9 cellular contexts compared by ENCODE assay signal in genomic region chr22:45502215-45503070, GRCh38. TPM values are rescaled to one million over a fixed set of nuclear protein-coding genes. Genes with fewer than 3 reads are reported as not detected.
A peak's percentile ranks its signal among the peaks of the same experiment; 100 is the strongest.
DNase-seq lines count a peak whose midpoint lies in the region; ATAC-seq and TF ChIP-seq lines count a peak whose summit lies in the region.
"Had no signal": no experiment of that assay in that cellular context is flagged by ENCODE, and none has a peak within 500 bp of the region (broad histone marks: within the 10 kb centered on the region; RNA-seq: fewer than 3 reads in every experiment).

Gene FBLN1, plus strand, starts transcription at chr22:45502883. Its CDS starts 103 bp downstream, at chr22:45502986.

- intact Hi-C loops in activated CD8-positive, alpha-beta T cell treated with anti-CD3 and anti-CD28 coated beads for 36 hours (cut with micrococcal nuclease): no loop called here
- intact Hi-C loops in left ventricle myocardium superior (cut with micrococcal nuclease): no loop called here

- no peaks in the 10 kb centered on the region for H3K9me3 Mint-ChIP-seq in activated CD8-positive, alpha-beta T cell treated with anti-CD3 and anti-CD28 coated beads for 36 hours

- no peaks in the 10 kb centered on the region for H3K9me3 ChIP-seq in Karpas-422 (ENCODE audit: low read length)

- H3K4me3 Mint-ChIP-seq in activated CD8-positive, alpha-beta T cell treated with anti-CD3 and anti-CD28 coated beads for 36 hours: no peak within 1 kb of the TSS

- DNase-seq in NCI-H146 (lab: John Stamatoyannopoulos, UW) (peak; percentile 63), NCI-H146 treated with DMSO at 0.1 percent for 48 hours (lab: John Stamatoyannopoulos, UW; ENCODE audit: unreplicated experiment) (no peak), left ventricle myocardium superior (peak; percentile 79), Karpas-422 (no peak), NCI-H128 (lab: John Stamatoyannopoulos, UW; ENCODE audit: unreplicated experiment) (no peak)
- DNase-seq in activated CD8-positive, alpha-beta T cell treated with anti-CD3 and anti-CD28 coated beads for 36 hours: no peak
- DNase-seq: DND-41 had no signal

- POLR2A ChIA-PET in activated CD8-positive, alpha-beta T cell treated with anti-CD3 and anti-CD28 coated beads for 36 hours (lab: Charles Lee): no interaction called here

- no peak for TF ChIP-seq CTCF in activated CD8-positive, alpha-beta T cell treated with anti-CD3 and anti-CD28 coated beads for 36 hours (IDR thresholded peaks at IDR 0.05)

- H2AFZ ChIP-seq in Karpas-422 (ENCODE audit: low read length): no peak within 1 kb of the TSS

- H3K9me2 ChIP-seq in Karpas-422 (replicated peaks; ENCODE audit: insufficient read depth, low read length): no peaks in the 10 kb centered on the region

- H4K20me1 ChIP-seq in Karpas-422 (ENCODE audit: insufficient read depth, low read depth, low read length): no peaks in the 10 kb centered on the region

- no peak within 1 kb of the TSS for H3K4me2 ChIP-seq in Karpas-422 (ENCODE audit: low read depth, low read length, poor library complexity, severe bottlenecking)

- CTCF ChIA-PET in activated CD8-positive, alpha-beta T cell treated with anti-CD3 and anti-CD28 coated beads for 36 hours (lab: Charles Lee): no interaction called here

- H3K4me3 ChIP-seq in rectal smooth muscle tissue (ENCODE audit: low read length): peak within 1 kb of the TSS; percentile 62
- no peak within 1 kb of the TSS for H3K4me3 ChIP-seq in Karpas-422 (ENCODE audit: low read length)

- peaks cover 42% of the 10 kb centered on the region for H3K27me3 Mint-ChIP-seq in activated CD8-positive, alpha-beta T cell treated with anti-CD3 and anti-CD28 coated beads for 36 hours

- peak; percentile 43 for ATAC-seq in activated CD8-positive, alpha-beta T cell treated with anti-CD3 and anti-CD28 coated beads for 36 hours
- peak; percentile 67 for ATAC-seq in left ventricle myocardium superior
- ATAC-seq in HG03571 (IDR thresholded peaks at IDR 0.05; ENCODE audit: unreplicated experiment): no peak

- H3K27me3 ChIP-seq in rectal smooth muscle tissue (ENCODE audit: control insufficient read depth, insufficient read depth, low read length) (peaks cover 16% of the 10 kb centered on the region), Karpas-422 (ENCODE audit: low read length) (no peaks in the 10 kb centered on the region)

- no peaks in the 10 kb centered on the region for H3K79me2 ChIP-seq in Karpas-422 (ENCODE audit: low read length)

- H3K27ac Mint-ChIP-seq in activated CD8-positive, alpha-beta T cell treated with anti-CD3 and anti-CD28 coated beads for 36 hours: no peak within 1 kb of the TSS

- H3K36me3 Mint-ChIP-seq in activated CD8-positive, alpha-beta T cell treated with anti-CD3 and anti-CD28 coated beads for 36 hours (ENCODE audit: low read depth): no peaks in the 10 kb centered on the region

- H3K27ac ChIP-seq in rectal smooth muscle tissue (ENCODE audit: low read depth, low read length): peak within 1 kb of the TSS; percentile 46
- no peak within 1 kb of the TSS for H3K27ac ChIP-seq in Karpas-422 (ENCODE audit: low read length)

- peaks cover 5% of the 10 kb centered on the region for H3K4me1 Mint-ChIP-seq in activated CD8-positive, alpha-beta T cell treated with anti-CD3 and anti-CD28 coated beads for 36 hours (ENCODE audit: low read depth)

- no peak within 1 kb of the TSS for H3K9ac ChIP-seq in rectal smooth muscle tissue (ENCODE audit: low read length)
- H3K9ac ChIP-seq in Karpas-422 (ENCODE audit: low read length): no peak within 1 kb of the TSS

- H3K36me3 ChIP-seq in rectal smooth muscle tissue (ENCODE audit: control insufficient read depth, insufficient read depth, low read length): no peaks in the 10 kb centered on the region
- H3K36me3 ChIP-seq in Karpas-422 (ENCODE audit: insufficient read depth, low read length): no peaks in the 10 kb centered on the region

- H3K4me1 ChIP-seq in rectal smooth muscle tissue (ENCODE audit: control insufficient read depth, insufficient read depth, low read length): peaks cover 4% of the 10 kb centered on the region
- no peaks in the 10 kb centered on the region for H3K4me1 ChIP-seq in Karpas-422 (ENCODE audit: low read length)

RNA-seq across cellular contexts. Expression of gene FBLN1, which starts in this region (rescaled TPM):
- under 1 TPM in 1 of 2 experiments, not detected in 1; 0.56 TPM for total RNA-seq in activated CD8-positive, alpha-beta T cell treated with anti-CD3 and anti-CD28 coated beads for 36 hours
- 93.3 TPM for total RNA-seq in left ventricle myocardium superior
- not detected in 2 replicates for total RNA-seq in Karpas-422 (2014; rRNA removed; shearing (Covaris generic); ENCODE audit: low replicate concordance)

Comparison
In these comparisons a context has a peak if more than half of its experiments do, and no peak if none do; other contexts are left out.
1. RNA of gene FBLN1 (total RNA-seq): 93.3 TPM in left ventricle myocardium superior (single experiment); 0.56 TPM in activated CD8-positive, alpha-beta T cell treated with anti-CD3 and anti-CD28 coated beads for 36 hours and not detected in Karpas-422; every median in the first group is over 10 times any median in the second.
2. DNase-seq: peak in NCI-H146 (single experiment) and left ventricle myocardium superior (single experiment); none in NCI-H146 treated with DMSO at 0.1 percent for 48 hours (single experiment), activated CD8-positive, alpha-beta T cell treated with anti-CD3 and anti-CD28 coated beads for 36 hours (single experiment), Karpas-422 (single experiment) and NCI-H128 (single experiment).
3. Peak in ATAC-seq in activated CD8-positive, alpha-beta T cell treated with anti-CD3 and anti-CD28 coated beads for 36 hours; RNA of the gene not detected or under 1 TPM.